11 cellular contexts compared by ENCODE assay signal in genomic region chr14:40100544-40101196, GRCh38.
"Had no signal": no experiment of that assay in that cellular context is flagged by ENCODE, and none has a peak within 500 bp of the region (broad histone marks: within the 10 kb centered on the region; RNA-seq: fewer than 3 reads in every experiment).

No MANE protein-coding gene starts in this region.

- H2AFZ ChIP-seq: GM23248, GM23338 had no signal

- H3K36me3 ChIP-seq: HAP-1 had no signal

- FAIRE-seq: H1, H54 had no signal

- H3K9me3 ChIP-seq: HAP-1 had no signal

- H3K4me1 ChIP-seq: HAP-1 had no signal

- H3K4me3 ChIP-seq: GM23248, GM23338, HAP-1 had no signal

- ATAC-seq: GM23338, HCT116 had no signal

- H3K4me2 ChIP-seq: GM23338 had no signal

- H3K9ac ChIP-seq: GM23248 had no signal

- H3K27ac ChIP-seq: GM23248 had no signal

- DNase-seq: GM23248, GOT3, H7, H9, HCEC 1CT, HFFc6 had no signal
